8 cellular contexts compared by ENCODE assay signal in the genomic region with DNA sequence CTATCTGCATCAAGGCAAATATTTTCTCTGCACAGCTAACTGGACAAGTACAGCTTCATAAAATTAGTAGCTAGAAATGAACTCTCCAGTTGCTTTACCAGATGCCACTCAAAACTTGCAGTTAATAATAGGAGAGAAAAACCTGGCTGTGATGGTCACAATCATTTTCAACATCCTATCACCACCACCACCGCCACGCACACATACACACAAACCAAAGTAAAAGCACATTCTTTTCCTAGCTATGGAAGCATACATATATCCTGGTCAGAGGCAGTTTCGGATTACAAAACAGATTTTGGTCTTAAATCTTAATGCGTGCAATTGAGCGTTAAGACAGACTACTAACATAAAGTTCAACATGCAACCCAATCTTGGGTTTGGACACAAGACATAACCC. TPM values are rescaled to one million over a fixed set of nuclear protein-coding genes. Genes with fewer than 3 reads are reported as not detected.
DNase-seq lines count a peak whose midpoint lies in the region; ATAC-seq and TF ChIP-seq lines count a peak whose summit lies in the region.

No MANE protein-coding gene starts in this region.

- H3K27ac ChIP-seq in muscle layer of colon (ENCODE audit: low read depth, low read length), result no peak overlapping the region

- H3K27ac Mint-ChIP-seq in chondrocyte (ENCODE audit: unreplicated experiment), result peak overlapping the region; percentile 96

- H3K9ac ChIP-seq in muscle layer of colon (ENCODE audit: low read length), result peak overlapping the region; percentile 60

- H3K9me3 Mint-ChIP-seq in chondrocyte (ENCODE audit: low read depth), result no peaks in the 10 kb centered on the region

- H3K36me3 Mint-ChIP-seq in chondrocyte (ENCODE audit: low read depth), result no peaks in the 10 kb centered on the region

- no peaks in the 10 kb centered on the region for H3K9me3 ChIP-seq in muscle layer of colon (ENCODE audit: low read length)

- no peaks in the 10 kb centered on the region for H3K27me3 Mint-ChIP-seq in chondrocyte (ENCODE audit: low read depth)

- H3K4me3 ChIP-seq in AG09309 (ENCODE audit: control insufficient read depth, low read depth, low read length) (peak overlapping the region; percentile 88), muscle layer of colon (ENCODE audit: low read depth in 1 of 2, low read length in 2 of 2) (peak overlapping the region; percentile 38 to 81)
- H3K4me3 ChIP-seq in Jurkat, Clone E6-1 (ENCODE audit: low read length), result peak overlapping the region; percentile 91

- no peaks in the 10 kb centered on the region for H3K36me3 ChIP-seq in muscle layer of colon (ENCODE audit: insufficient read depth, low read length)

- no peak for ATAC-seq in HG02981 (IDR thresholded peaks at IDR 0.05; ENCODE audit: unreplicated experiment)
- no peak for ATAC-seq in HG03354 (IDR thresholded peaks at IDR 0.05; ENCODE audit: poor library complexity, severe bottlenecking, unreplicated experiment)

- peaks cover 32% of the 10 kb centered on the region for H3K4me1 Mint-ChIP-seq in chondrocyte (ENCODE audit: low read depth)

- no peaks in the 10 kb centered on the region for H3K27me3 ChIP-seq in muscle layer of colon (ENCODE audit: control insufficient read depth in 1 of 2, insufficient read depth in 2 of 2, low read length in 2 of 2)

- H3K4me3 Mint-ChIP-seq in chondrocyte (ENCODE audit: unreplicated experiment), result peak overlapping the region; percentile 96

- no peak for TF ChIP-seq CTCF in AG09309 (IDR thresholded peaks at IDR 0.05; ENCODE audit: control insufficient read depth, insufficient read depth, low read depth, low read length, missing control alignments)
- TF ChIP-seq CTCF in chondrocyte (IDR thresholded peaks at IDR 0.05), result no peak

- DNase-seq in AG09309 (ENCODE audit: low read depth), result no peak
- no peak for DNase-seq in Jurkat, Clone E6-1 (ENCODE audit: low read depth, low spot score)
- no peak for DNase-seq in chondrocyte (ENCODE audit: low spot score)
- no peak for DNase-seq in occipital lobe (lab: John Stamatoyannopoulos, UW)
- no peak for DNase-seq in activated effector memory CD4-positive, alpha-beta T cell treated with anti-CD3 and anti-CD28 coated beads, Interleukin-2, amount 50 U/mL, for 16 hours

- H3K4me1 ChIP-seq in muscle layer of colon (ENCODE audit: insufficient read depth, low read length), result peaks cover 26% of the 10 kb centered on the region

RNA-seq across cellular contexts. Expression of gene CACUL1, which starts 1.4 kb away (rescaled TPM):
- polyA plus RNA-seq in Jurkat, Clone E6-1 (2012; ENCODE audit: insufficient read depth, insufficient read length), result 13.2 TPM
- 32.1 to 36.5 TPM (median 32.5 TPM) in 3 replicates for total RNA-seq in chondrocyte
- 42.4 TPM for total RNA-seq in occipital lobe
